In genomic region chr7:136452948-136453347, GRCh38 we compare ENCODE assay signal across 30 cellular contexts.
"Had no signal": no experiment of that assay in that cellular context is flagged by ENCODE, and none has a peak within 500 bp of the region (broad histone marks: within the 10 kb centered on the region; RNA-seq: fewer than 3 reads in every experiment).

No MANE protein-coding gene starts in this region.

- H3K4me1 Mint-ChIP-seq: nephron progenitor cell; neural crest cell; stimulated activated memory B cell treated with anti-CD40 and anti-IgM and Interleukin-4, amounts not matched to agents 10 μg/mL and 1 μg/mL and 100 μg/mL, for 72 hours; stimulated activated naive CD8-positive, alpha-beta T cell treated with anti-CD3 and anti-CD28 coated beads, Interleukin-15, amount 100 ng/mL, for 72 hours had no signal

- H3K4me1 ChIP-seq: pancreas, psoas muscle, spleen, suprapubic skin, testis, tibial artery, transverse colon, upper lobe of right lung, uterus had no signal

- H3K36me3 ChIP-seq: neutrophil, pancreas, spleen, suprapubic skin, tibial artery, transverse colon, upper lobe of right lung, uterus had no signal

- DNase-seq: naive thymus-derived CD8-positive, alpha-beta T cell; nephron progenitor cell; nucleus accumbens; pancreas; psoas muscle; right cardiac atrium; spleen; stimulated activated CD4-positive, alpha-beta T cell treated with anti-CD3 and anti-CD28 coated beads, Interleukin-12 subunit alpha, Interleukin-12 subunit beta, amount 100 ng/mL, for 4 hours; stimulated activated CD4-positive, alpha-beta T cell treated with anti-CD3 and anti-CD28 coated beads, Interleukin-1b, Interleukin-23, amount 100 ng/mL, for 48 hours; stimulated activated CD4-positive, alpha-beta T cell treated with anti-CD3 and anti-CD28 coated beads, Interleukin-4, amount 100 ng/mL, for 1 hour; stimulated activated CD4-positive, alpha-beta T cell treated with anti-CD3 and anti-CD28 coated beads, Interleukin-4, amount 100 ng/mL, for 4 hours; stimulated activated CD8-positive, alpha-beta memory T cell treated with anti-CD3 and anti-CD28 coated beads, Interleukin-4, amount 100 ng/mL, for 48 hours; stimulated activated naive CD4-positive, alpha-beta T cell; stimulated activated naive CD8-positive, alpha-beta T cell treated with anti-CD3 and anti-CD28 coated beads, Interleukin-15, amount 100 ng/mL, for 72 hours; stimulated activated naive CD8-positive, alpha-beta T cell treated with anti-CD3 and anti-CD28 coated beads, Interleukin-15, Interleukin-2, amounts not matched to agents 100 U/mL and 50 U/mL, for 24 hours; substantia nigra; testis; tibial artery; transverse colon; upper lobe of right lung; uterus had no signal

- H3K4me2 ChIP-seq: smooth muscle cell had no signal

- FAIRE-seq: pancreas had no signal

- H3K9me3 ChIP-seq: neutrophil, pancreas, psoas muscle, suprapubic skin, testis, tibial artery, transverse colon, upper lobe of right lung, uterus had no signal

- ATAC-seq: naive thymus-derived CD8-positive, alpha-beta T cell; natural killer cell treated with Interleukin-12 subunit alpha and Interleukin-12 subunit beta and Interleukin-15 and Interleukin-18, amount 100 ng/mL, for 72 hours; pancreas; psoas muscle; right cardiac atrium; sciatic nerve; stimulated activated memory B cell treated with anti-CD40 and anti-IgM and Interleukin-4, amounts not matched to agents 10 μg/mL and 1 μg/mL and 100 μg/mL, for 72 hours; stimulated activated naive CD8-positive, alpha-beta T cell treated with anti-CD3 and anti-CD28 coated beads, Interleukin-15, amount 100 ng/mL, for 72 hours; stimulated activated naive CD8-positive, alpha-beta T cell treated with anti-CD3 and anti-CD28 coated beads, Interleukin-15, Interleukin-2, amounts not matched to agents 100 U/mL and 50 U/mL, for 24 hours; upper lobe of right lung had no signal

- H3K36me3 Mint-ChIP-seq: stimulated activated memory B cell treated with anti-CD40 and anti-IgM and Interleukin-4, amounts not matched to agents 10 μg/mL and 1 μg/mL and 100 μg/mL, for 72 hours; type B pancreatic cell had no signal

- H3K4me3 Mint-ChIP-seq: naive thymus-derived CD8-positive, alpha-beta T cell; natural killer cell treated with Interleukin-12 subunit alpha and Interleukin-12 subunit beta and Interleukin-15 and Interleukin-18, amount 100 ng/mL, for 72 hours; nephron progenitor cell; neural crest cell; stimulated activated memory B cell treated with anti-CD40 and anti-IgM and Interleukin-4, amounts not matched to agents 10 μg/mL and 1 μg/mL and 100 μg/mL, for 72 hours; stimulated activated naive CD8-positive, alpha-beta T cell treated with anti-CD3 and anti-CD28 coated beads, Interleukin-15, amount 100 ng/mL, for 72 hours; type B pancreatic cell had no signal

- H3K27ac ChIP-seq: neutrophil, pancreas, psoas muscle, skin epidermis, spleen, suprapubic skin, testis, tibial artery, transverse colon, upper lobe of right lung, uterus had no signal

- H3K4me3 ChIP-seq: pancreas, psoas muscle, skin epidermis, smooth muscle cell, spleen, suprapubic skin, testis, tibial artery, transverse colon, upper lobe of right lung, uterus had no signal

- H3K27me3 ChIP-seq: neutrophil, pancreas, spleen, suprapubic skin, testis, tibial artery, transverse colon, upper lobe of right lung, uterus had no signal

- H3K27me3 Mint-ChIP-seq: naive thymus-derived CD8-positive, alpha-beta T cell; natural killer cell treated with Interleukin-12 subunit alpha and Interleukin-12 subunit beta and Interleukin-15 and Interleukin-18, amount 100 ng/mL, for 72 hours; stimulated activated memory B cell treated with anti-CD40 and anti-IgM and Interleukin-4, amounts not matched to agents 10 μg/mL and 1 μg/mL and 100 μg/mL, for 72 hours; stimulated activated naive CD8-positive, alpha-beta T cell treated with anti-CD3 and anti-CD28 coated beads, Interleukin-15, amount 100 ng/mL, for 72 hours; type B pancreatic cell had no signal

- H3K27ac Mint-ChIP-seq: naive thymus-derived CD8-positive, alpha-beta T cell; natural killer cell treated with Interleukin-12 subunit alpha and Interleukin-12 subunit beta and Interleukin-15 and Interleukin-18, amount 100 ng/mL, for 72 hours; nephron progenitor cell; stimulated activated memory B cell treated with anti-CD40 and anti-IgM and Interleukin-4, amounts not matched to agents 10 μg/mL and 1 μg/mL and 100 μg/mL, for 72 hours; stimulated activated naive CD8-positive, alpha-beta T cell treated with anti-CD3 and anti-CD28 coated beads, Interleukin-15, amount 100 ng/mL, for 72 hours; type B pancreatic cell had no signal

- H3K9me3 Mint-ChIP-seq: nephron progenitor cell, type B pancreatic cell had no signal
